ENCODE assay signal across 8 cellular contexts in genomic region chr3:140910860-140911259, GRCh38. TPM values are rescaled to one million over a fixed set of nuclear protein-coding genes. Genes with fewer than 3 reads are reported as not detected.
A peak's percentile ranks its signal among the peaks of the same experiment; 100 is the strongest.
DNase-seq lines count a peak whose midpoint lies in the region; TF ChIP-seq lines count a peak whose summit lies in the region.

No MANE protein-coding gene starts in this region.

- H3K36me3 ChIP-seq in kidney epithelial cell (ENCODE audit: control insufficient read depth, insufficient read depth, low read length) = no peaks in the 10 kb centered on the region

- H3K4me3 Mint-ChIP-seq in activated T-helper 1 cell treated with anti-CD3 and anti-CD28 coated beads, Interleukin-12 subunit alpha, Interleukin-12 subunit beta, Interleukin-2, Interleukin-4 antibody, amounts not matched to agents 30 ng/mL and 10 ng/mL and 1 ng/mL, durations not matched to agents 14 hours and 24 hours and 36 hours = no peak overlapping the region

- no peaks in the 10 kb centered on the region for H3K36me3 Mint-ChIP-seq in activated T-helper 1 cell treated with anti-CD3 and anti-CD28 coated beads, Interleukin-12 subunit alpha, Interleukin-12 subunit beta, Interleukin-2, Interleukin-4 antibody, amounts not matched to agents 30 ng/mL and 10 ng/mL and 1 ng/mL, durations not matched to agents 14 hours and 24 hours and 36 hours (ENCODE audit: low read depth)

- no peak overlapping the region for H3K27ac Mint-ChIP-seq in activated T-helper 1 cell treated with anti-CD3 and anti-CD28 coated beads, Interleukin-12 subunit alpha, Interleukin-12 subunit beta, Interleukin-2, Interleukin-4 antibody, amounts not matched to agents 30 ng/mL and 10 ng/mL and 1 ng/mL, durations not matched to agents 14 hours and 24 hours and 36 hours

- DNase-seq in AG08396 (ENCODE audit: low spot score) (peak; percentile 17), HT-29 (ENCODE audit: low spot score) (peak; percentile 35), astrocyte of the hippocampus (ENCODE audit: low read depth, low spot score) (peak; percentile 23), kidney epithelial cell (ENCODE audit: low read depth) (no peak), activated gamma-delta T cell (lab: John Stamatoyannopoulos, UW) (no peak), middle frontal gyrus (ENCODE audit: extremely low spot score, low spot score) (no peak), foreskin melanocyte (no peak)
- no peak for DNase-seq in activated T-helper 1 cell treated with anti-CD3 and anti-CD28 coated beads, Interleukin-12 subunit alpha, Interleukin-12 subunit beta, Interleukin-2, Interleukin-4 antibody, amounts not matched to agents 30 ng/mL and 10 ng/mL and 1 ng/mL, durations not matched to agents 14 hours and 24 hours and 36 hours (ENCODE audit: low spot score)

- intact Hi-C loops in activated T-helper 1 cell treated with anti-CD3 and anti-CD28 coated beads, Interleukin-12 subunit alpha, Interleukin-12 subunit beta, Interleukin-2, Interleukin-4 antibody, amounts not matched to agents 30 ng/mL and 10 ng/mL and 1 ng/mL, durations not matched to agents 14 hours and 24 hours and 36 hours (cut with micrococcal nuclease) = no loop called here

- H3K4me3 ChIP-seq in kidney epithelial cell (ENCODE audit: low read depth, low read length) = no peak overlapping the region

- no peaks in the 10 kb centered on the region for H3K4me1 Mint-ChIP-seq in activated T-helper 1 cell treated with anti-CD3 and anti-CD28 coated beads, Interleukin-12 subunit alpha, Interleukin-12 subunit beta, Interleukin-2, Interleukin-4 antibody, amounts not matched to agents 30 ng/mL and 10 ng/mL and 1 ng/mL, durations not matched to agents 14 hours and 24 hours and 36 hours (ENCODE audit: low read depth)

- H3K27me3 ChIP-seq in kidney epithelial cell (ENCODE audit: control insufficient read depth, insufficient read depth, low read length) = no peaks in the 10 kb centered on the region

- no peaks in the 10 kb centered on the region for H3K9me3 Mint-ChIP-seq in activated T-helper 1 cell treated with anti-CD3 and anti-CD28 coated beads, Interleukin-12 subunit alpha, Interleukin-12 subunit beta, Interleukin-2, Interleukin-4 antibody, amounts not matched to agents 30 ng/mL and 10 ng/mL and 1 ng/mL, durations not matched to agents 14 hours and 24 hours and 36 hours

- H3K27me3 Mint-ChIP-seq in activated T-helper 1 cell treated with anti-CD3 and anti-CD28 coated beads, Interleukin-12 subunit alpha, Interleukin-12 subunit beta, Interleukin-2, Interleukin-4 antibody, amounts not matched to agents 30 ng/mL and 10 ng/mL and 1 ng/mL, durations not matched to agents 14 hours and 24 hours and 36 hours (ENCODE audit: insufficient read depth) = peaks cover 13% of the 10 kb centered on the region

- peak; percentile 12 for TF ChIP-seq CTCF in kidney epithelial cell (IDR thresholded peaks at IDR 0.05; ENCODE audit: insufficient read depth, low read length, poor library complexity, severe bottlenecking)

RNA-seq across cellular contexts. Expression of gene SLC25A36, which starts 30.8 kb away (rescaled TPM):
- 55.9 and 56.9 TPM in 2 replicates for total RNA-seq in HT-29 (2014; rRNA removed; shearing (Covaris generic))
- total RNA-seq in kidney epithelial cell = 63.8 and 75.0 TPM in 2 replicates
- 49.5 and 52.3 TPM in 2 replicates for total RNA-seq in activated T-helper 1 cell treated with anti-CD3 and anti-CD28 coated beads, Interleukin-12 subunit alpha, Interleukin-12 subunit beta, Interleukin-2, Interleukin-4 antibody, amounts not matched to agents 30 ng/mL and 10 ng/mL and 1 ng/mL, durations not matched to agents 14 hours and 24 hours and 36 hours

Comparison
In these comparisons a context has a peak if more than half of its experiments do, and no peak if none do; other contexts are left out.
1. DNase-seq: peak in AG08396 (single experiment), HT-29 (single experiment) and astrocyte of the hippocampus (single experiment); none in kidney epithelial cell (single experiment), activated gamma-delta T cell (single experiment), activated T-helper 1 cell treated with anti-CD3 and anti-CD28 coated beads, Interleukin-12 subunit alpha, Interleukin-12 subunit beta, Interleukin-2, Interleukin-4 antibody, amounts not matched to agents 30 ng/mL and 10 ng/mL and 1 ng/mL, durations not matched to agents 14 hours and 24 hours and 36 hours (single experiment), middle frontal gyrus (single experiment) and foreskin melanocyte (single experiment).